22 cellular contexts compared by ENCODE assay signal in genomic region chr20:38149880-38150594, GRCh38. TPM values are rescaled to one million over a fixed set of nuclear protein-coding genes. Genes with fewer than 3 reads are reported as not detected.
DNase-seq lines count a peak whose midpoint lies in the region; ATAC-seq and TF ChIP-seq lines count a peak whose summit lies in the region.
"Had no signal": no experiment of that assay in that cellular context is flagged by ENCODE, and none has a peak within 500 bp of the region (broad histone marks: within the 10 kb centered on the region; RNA-seq: fewer than 3 reads in every experiment).

No MANE protein-coding gene starts in this region.

- no peak overlapping the region for H2AFZ ChIP-seq in mesenchymal stem cell (ENCODE audit: low read depth, low read length)

- peaks cover 25 to 34% of the 10 kb centered on the region in 2 donors for H3K4me1 Mint-ChIP-seq in natural killer cell treated with Interleukin-12 subunit alpha and Interleukin-12 subunit beta and Interleukin-15 and Interleukin-18, amount 100 ng/mL, for 72 hours (ENCODE audit: low read depth in 2 of 2)
- H3K4me1 Mint-ChIP-seq in natural killer cell, result peaks cover 11 to 27% of the 10 kb centered on the region in 2 donors

- no peak overlapping the region for H2BK5ac ChIP-seq in mesenchymal stem cell (ENCODE audit: low read depth, low read length, poor library complexity, severe bottlenecking)

- TF ChIP-seq CTCF in natural killer cell (IDR thresholded peaks at IDR 0.05), result no peak
- no peak for TF ChIP-seq CTCF in coronary artery (IDR thresholded peaks at IDR 0.05)
- no peak for TF ChIP-seq CTCF in uterus (IDR thresholded peaks at IDR 0.05)
- no peak for TF ChIP-seq CTCF in GM20000 (IDR thresholded peaks at IDR 0.05; ENCODE audit: extremely low read depth, missing control alignments)
- no peak for TF ChIP-seq CTCF in spleen (IDR thresholded peaks at IDR 0.05 in 8 of 11, conservative IDR thresholded peaks at IDR 0.05 in 3 of 11)

- no peak overlapping the region for H2BK12ac ChIP-seq in mesenchymal stem cell (ENCODE audit: low read length in 2 of 2)

- H3K4me3 ChIP-seq in coronary artery (peak overlapping the region; percentile 28), mesenchymal stem cell (ENCODE audit: insufficient read depth in 1 of 2, low read depth in 1 of 2, low read length in 2 of 2) (no peak overlapping the region), uterus (no peak overlapping the region), spleen (no peak overlapping the region)
- H3K4me3 ChIP-seq: body of pancreas, esophagus squamous epithelium, prostate gland had no signal

- no peak overlapping the region for H3K23ac ChIP-seq in mesenchymal stem cell (ENCODE audit: low read length in 2 of 2)

- H3K18ac ChIP-seq in mesenchymal stem cell (ENCODE audit: low read depth in 1 of 2, low read length in 2 of 2), result no peak overlapping the region

- no peak overlapping the region for H3K4me3 Mint-ChIP-seq in natural killer cell treated with Interleukin-12 subunit alpha and Interleukin-12 subunit beta and Interleukin-15 and Interleukin-18, amount 100 ng/mL, for 72 hours
- H3K4me3 Mint-ChIP-seq in natural killer cell, result no peak overlapping the region
- H3K4me3 Mint-ChIP-seq: effector memory CD8-positive, alpha-beta T cell had no signal

- peaks cover 0 to 8% of the 10 kb centered on the region in 2 donors for H3K27me3 Mint-ChIP-seq in natural killer cell treated with Interleukin-12 subunit alpha and Interleukin-12 subunit beta and Interleukin-15 and Interleukin-18, amount 100 ng/mL, for 72 hours
- no peaks in the 10 kb centered on the region for H3K27me3 Mint-ChIP-seq in natural killer cell (ENCODE audit: low read depth in 2 of 2)

- H3K27ac Mint-ChIP-seq in natural killer cell treated with Interleukin-12 subunit alpha and Interleukin-12 subunit beta and Interleukin-15 and Interleukin-18, amount 100 ng/mL, for 72 hours, result peak overlapping the region; percentile 12 to 96
- peak overlapping the region in 1 of 2 donors; percentile 91 for H3K27ac Mint-ChIP-seq in natural killer cell
- H3K27ac Mint-ChIP-seq: effector memory CD8-positive, alpha-beta T cell had no signal

- H3K36me3 Mint-ChIP-seq in natural killer cell treated with Interleukin-12 subunit alpha and Interleukin-12 subunit beta and Interleukin-15 and Interleukin-18, amount 100 ng/mL, for 72 hours, result no peaks in the 10 kb centered on the region
- no peaks in the 10 kb centered on the region for H3K36me3 Mint-ChIP-seq in natural killer cell

- no peak overlapping the region for H3K4ac ChIP-seq in mesenchymal stem cell (ENCODE audit: low read depth in 1 of 2, low read length in 2 of 2)

- TF ChIP-seq POLR2A in uterus (IDR thresholded peaks at IDR 0.05), result no peak
- no peak for TF ChIP-seq POLR2A in spleen (IDR thresholded peaks at IDR 0.05)

- 93% methylated on average over 1 of the region's 1 CpG for WGBS in mesenchymal stem cell
- WGBS in spleen, 5 donors, result 63 to 92% (median 84%) methylated on average over 1 of the region's 1 CpG

- no peak overlapping the region for H4K91ac ChIP-seq in mesenchymal stem cell (ENCODE audit: low read length)

- no peak overlapping the region for H3K4me2 ChIP-seq in mesenchymal stem cell (ENCODE audit: low read length, poor library complexity, severe bottlenecking)

- H3K9me3 ChIP-seq in mesenchymal stem cell (ENCODE audit: control insufficient read depth, low read length) (peaks cover 4% of the 10 kb centered on the region), uterus (no peaks in the 10 kb centered on the region), spleen (no peaks in the 10 kb centered on the region)
- H3K9me3 ChIP-seq: body of pancreas, esophagus squamous epithelium, prostate gland had no signal

- intact Hi-C loops in natural killer cell (cut with micrococcal nuclease), result no loop called here
- intact Hi-C loops in uterus (cut with DNase I; ENCODE audit: low total_unique reads), result no loop called here
- intact Hi-C loops in spleen (cut with DNase I; ENCODE audit: low total_unique reads), result no loop called here

- peaks cover 4 to 14% of the 10 kb centered on the region in 2 experiments for H3K36me3 ChIP-seq in mesenchymal stem cell (ENCODE audit: control insufficient read depth in 1 of 2, insufficient read depth in 2 of 2, low read depth in 1 of 2, low read length in 2 of 2)
- no peaks in the 10 kb centered on the region for H3K36me3 ChIP-seq in uterus
- H3K36me3 ChIP-seq in spleen, result peaks cover 0 to 50% (median 8%) of the 10 kb centered on the region in 6 donors
- H3K36me3 ChIP-seq: prostate gland had no signal

- no peaks in the 10 kb centered on the region for H3K79me1 ChIP-seq in mesenchymal stem cell (replicated peaks; ENCODE audit: low read length, poor library complexity, severe bottlenecking)

- no peaks in the 10 kb centered on the region for H3K9me3 Mint-ChIP-seq in natural killer cell treated with Interleukin-12 subunit alpha and Interleukin-12 subunit beta and Interleukin-15 and Interleukin-18, amount 100 ng/mL, for 72 hours
- no peaks in the 10 kb centered on the region for H3K9me3 Mint-ChIP-seq in natural killer cell
- H3K9me3 Mint-ChIP-seq: effector memory CD8-positive, alpha-beta T cell had no signal

- no peak overlapping the region for H3K14ac ChIP-seq in mesenchymal stem cell (ENCODE audit: low read length in 2 of 2)

- no peak overlapping the region for H2BK120ac ChIP-seq in mesenchymal stem cell (ENCODE audit: low read depth, low read length)

- peaks cover 0 to 3% of the 10 kb centered on the region in 2 experiments for H3K27me3 ChIP-seq in mesenchymal stem cell (ENCODE audit: control insufficient read depth in 1 of 2, insufficient read depth in 1 of 2, low read length in 2 of 2)
- H3K27me3 ChIP-seq in uterus, result no peaks in the 10 kb centered on the region
- H3K27me3 ChIP-seq in spleen (replicated peaks in 1 of 7), result no peaks in the 10 kb centered on the region
- H3K27me3 ChIP-seq: body of pancreas had no signal

- no peak for DNase-seq in natural killer cell treated with Interleukin-12 subunit alpha and Interleukin-12 subunit beta and Interleukin-15 and Interleukin-18, amount 100 ng/mL, for 72 hours (ENCODE audit: low spot score)
- DNase-seq in natural killer cell (no peak), coronary artery (ENCODE audit: low spot score) (no peak), mesenchymal stem cell (no peak), uterus (no peak), GM20000 (ENCODE audit: low spot score) (no peak), spleen (no peak), NCI-H1417 (lab: John Stamatoyannopoulos, UW) (no peak)
- DNase-seq: activated CD4-positive, alpha-beta T cell treated with anti-CD3 and anti-CD28 coated beads for 1 hour; activated T-cell treated with anti-CD3 and anti-CD28 coated beads, Interleukin-2, amount 50 U/mL, for 1 hour; body of pancreas; C1 segment of cervical spinal cord; effector memory CD8-positive, alpha-beta T cell; esophagus squamous epithelium; hippocampal formation; NCI-H1105; NCI-H2081; NCI-H226; NCI-H774; stimulated activated CD4-positive, alpha-beta T cell treated with anti-CD3 and anti-CD28 coated beads, Interleukin-1b, Interleukin-23, amount 100 ng/mL, for 48 hours had no signal

- peak overlapping the region; percentile 49 to 67 for H3K27ac ChIP-seq in coronary artery
- H3K27ac ChIP-seq in mesenchymal stem cell (ENCODE audit: low read length, poor library complexity, severe bottlenecking), result no peak overlapping the region
- peak overlapping the region; percentile 22 to 41 for H3K27ac ChIP-seq in uterus
- H3K27ac ChIP-seq in spleen, result no peak overlapping the region
- H3K27ac ChIP-seq: body of pancreas, prostate gland had no signal

- H4K8ac ChIP-seq in mesenchymal stem cell (ENCODE audit: low read length), result no peak overlapping the region

- no peak overlapping the region for H2BK15ac ChIP-seq in mesenchymal stem cell (ENCODE audit: low read depth, poor library complexity, severe bottlenecking)

- H2AK5ac ChIP-seq in mesenchymal stem cell (ENCODE audit: low read length, severe bottlenecking), result peak overlapping the region; percentile 36

- H3K4me1 ChIP-seq in mesenchymal stem cell (ENCODE audit: control insufficient read depth, insufficient read depth, low read depth, low read length), result peaks cover 22% of the 10 kb centered on the region
- peaks cover 4 to 13% of the 10 kb centered on the region in 2 donors for H3K4me1 ChIP-seq in uterus
- H3K4me1 ChIP-seq in spleen, result peaks cover 29 to 80% (median 49%) of the 10 kb centered on the region in 6 donors
- H3K4me1 ChIP-seq: prostate gland had no signal

- H3K9ac ChIP-seq in mesenchymal stem cell (ENCODE audit: low read length), result no peak overlapping the region

- no peak for ATAC-seq in natural killer cell treated with Interleukin-12 subunit alpha and Interleukin-12 subunit beta and Interleukin-15 and Interleukin-18, amount 100 ng/mL, for 72 hours
- no peak for ATAC-seq in natural killer cell
- ATAC-seq: body of pancreas; effector memory CD8-positive, alpha-beta T cell; HCT116 had no signal

RNA-seq across cellular contexts. Expression of gene TGM2, which starts 15.0 kb away (rescaled TPM):
- total RNA-seq in natural killer cell treated with Interleukin-12 subunit alpha and Interleukin-12 subunit beta and Interleukin-15 and Interleukin-18, amount 100 ng/mL, for 72 hours, result 1 to 10 TPM in 1 of 2 donors, under 1 TPM in 1; 0.81 to 2.4 TPM
- total RNA-seq in natural killer cell (under 1 TPM in 2 of 3 donors, not detected in 1; 0.33 TPM), uterus (100 to 1,000 TPM; 136 to 639 (median 209) TPM), spleen (100 to 1,000 TPM in 1 of 7 donors, 10 to 100 TPM in 6; 60.2 to 167 (median 87.6) TPM)
- polyA plus RNA-seq in mesenchymal stem cell (2013, experiment 1 of 2), result 537 TPM
- 530 TPM for polyA plus RNA-seq in mesenchymal stem cell (2013, experiment 2 of 2)
- polyA plus RNA-seq in spleen, result 10 to 100 TPM in 2 of 3 donors, 1 to 10 TPM in 1; 9.3 to 35.3 (median 19.8) TPM

Comparison
In these comparisons a context has a peak if more than half of its experiments do, and no peak if none do; other contexts are left out.
1. H3K27ac ChIP-seq: peak in coronary artery (2 of 2) and uterus (2 of 2); none in mesenchymal stem cell (single experiment) and spleen (0 of 8).
2. RNA of gene TGM2, which starts 15.0 kb away (total RNA-seq): 136 to 639 TPM in uterus and 60.2 to 167 TPM in spleen; 0.81 to 2.4 TPM in natural killer cell treated with Interleukin-12 subunit alpha and Interleukin-12 subunit beta and Interleukin-15 and Interleukin-18, amount 100 ng/mL, for 72 hours and 0.33 TPM in natural killer cell; every median in the first group is over 10 times any median in the second.